In the genomic region with DNA sequence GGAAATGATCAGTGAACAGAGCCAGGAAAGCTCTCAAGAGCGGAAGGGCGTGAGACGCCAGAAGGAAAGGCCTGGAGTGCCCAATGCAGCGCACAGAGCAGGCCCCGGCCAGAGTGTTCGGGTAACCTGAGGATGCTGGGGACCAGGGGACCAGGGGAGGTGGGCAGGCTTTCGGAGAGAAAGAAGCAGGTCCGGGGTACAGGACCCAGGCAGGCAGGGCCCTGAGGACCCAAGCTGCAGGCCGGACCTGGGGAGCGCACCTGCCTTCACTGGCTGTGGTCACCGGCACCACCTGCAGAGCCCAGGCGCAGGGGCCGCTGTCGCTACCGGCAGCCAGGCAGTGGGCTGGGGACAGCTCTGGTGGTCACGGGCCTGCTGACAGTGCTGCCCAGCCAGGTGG, we compare ENCODE assay signal across 2 cellular contexts.
TF ChIP-seq lines count a peak whose summit lies in the region.

No MANE protein-coding gene starts in this region.

TF ChIP-seq in liver, 16 proteins besides CTCF, POLR2A, EP300 and RAD21:
- TF ChIP-seq, protein P1, sequence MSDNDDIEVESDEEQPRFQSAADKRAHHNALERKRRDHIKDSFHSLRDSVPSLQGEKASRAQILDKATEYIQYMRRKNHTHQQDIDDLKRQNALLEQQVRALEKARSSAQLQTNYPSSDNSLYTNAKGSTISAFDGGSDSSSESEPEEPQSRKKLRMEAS (IDR thresholded peaks at IDR 0.05): no peak
- TF ChIP-seq, protein P2, sequence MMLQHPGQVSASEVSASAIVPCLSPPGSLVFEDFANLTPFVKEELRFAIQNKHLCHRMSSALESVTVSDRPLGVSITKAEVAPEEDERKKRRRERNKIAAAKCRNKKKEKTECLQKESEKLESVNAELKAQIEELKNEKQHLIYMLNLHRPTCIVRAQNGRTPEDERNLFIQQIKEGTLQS (IDR thresholded peaks at IDR 0.05): no peak
- TF ChIP-seq GABPA (IDR thresholded peaks at IDR 0.05 in 1 of 2, conservative IDR thresholded peaks at IDR 0.05 in 1 of 2): no peak
- TF ChIP-seq HNF4A (conservative IDR thresholded peaks at IDR 0.05): no peak
- TF ChIP-seq, protein P3, sequence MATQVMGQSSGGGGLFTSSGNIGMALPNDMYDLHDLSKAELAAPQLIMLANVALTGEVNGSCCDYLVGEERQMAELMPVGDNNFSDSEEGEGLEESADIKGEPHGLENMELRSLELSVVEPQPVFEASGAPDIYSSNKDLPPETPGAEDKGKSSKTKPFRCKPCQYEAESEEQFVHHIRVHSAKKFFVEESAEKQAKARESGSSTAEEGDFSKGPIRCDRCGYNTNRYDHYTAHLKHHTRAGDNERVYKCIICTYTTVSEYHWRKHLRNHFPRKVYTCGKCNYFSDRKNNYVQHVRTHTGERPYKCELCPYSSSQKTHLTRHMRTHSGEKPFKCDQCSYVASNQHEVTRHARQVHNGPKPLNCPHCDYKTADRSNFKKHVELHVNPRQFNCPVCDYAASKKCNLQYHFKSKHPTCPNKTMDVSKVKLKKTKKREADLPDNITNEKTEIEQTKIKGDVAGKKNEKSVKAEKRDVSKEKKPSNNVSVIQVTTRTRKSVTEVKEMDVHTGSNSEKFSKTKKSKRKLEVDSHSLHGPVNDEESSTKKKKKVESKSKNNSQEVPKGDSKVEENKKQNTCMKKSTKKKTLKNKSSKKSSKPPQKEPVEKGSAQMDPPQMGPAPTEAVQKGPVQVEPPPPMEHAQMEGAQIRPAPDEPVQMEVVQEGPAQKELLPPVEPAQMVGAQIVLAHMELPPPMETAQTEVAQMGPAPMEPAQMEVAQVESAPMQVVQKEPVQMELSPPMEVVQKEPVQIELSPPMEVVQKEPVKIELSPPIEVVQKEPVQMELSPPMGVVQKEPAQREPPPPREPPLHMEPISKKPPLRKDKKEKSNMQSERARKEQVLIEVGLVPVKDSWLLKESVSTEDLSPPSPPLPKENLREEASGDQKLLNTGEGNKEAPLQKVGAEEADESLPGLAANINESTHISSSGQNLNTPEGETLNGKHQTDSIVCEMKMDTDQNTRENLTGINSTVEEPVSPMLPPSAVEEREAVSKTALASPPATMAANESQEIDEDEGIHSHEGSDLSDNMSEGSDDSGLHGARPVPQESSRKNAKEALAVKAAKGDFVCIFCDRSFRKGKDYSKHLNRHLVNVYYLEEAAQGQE (IDR thresholded peaks at IDR 0.05): no peak
- TF ChIP-seq HNF4G (IDR thresholded peaks at IDR 0.05): no peak
- TF ChIP-seq RXRA (IDR thresholded peaks at IDR 0.05): no peak
- no peak for TF ChIP-seq EGR1 (IDR thresholded peaks at IDR 0.05; ENCODE audit: low read depth in 2 of 2)
- no peak for TF ChIP-seq TAF1 (conservative IDR thresholded peaks at IDR 0.05)
- no peak for TF ChIP-seq FOXA1 (IDR thresholded peaks at IDR 0.05)
- no peak for TF ChIP-seq SP1 (IDR thresholded peaks at IDR 0.05)
- no peak for TF ChIP-seq NR2F2 (IDR thresholded peaks at IDR 0.05)
- no peak for TF ChIP-seq FOXA2 (IDR thresholded peaks at IDR 0.05)
- TF ChIP-seq JUND (IDR thresholded peaks at IDR 0.05): no peak

TF ChIP-seq in HepG2, 621 proteins besides CTCF, POLR2A, EP300 and RAD21:
- TF ChIP-seq KMT2B (CRISPR knock-in tag; IDR thresholded peaks at IDR 0.05) (no peak), ZNF530 (CRISPR knock-in tag; IDR thresholded peaks at IDR 0.05; ENCODE audit: low read depth) (no peak), KLF11 (CRISPR knock-in tag; IDR thresholded peaks at IDR 0.05) (no peak), MTF1 (CRISPR knock-in tag; IDR thresholded peaks at IDR 0.05) (no peak), NFATC3 (CRISPR knock-in tag; IDR thresholded peaks at IDR 0.05) (no peak)
- TF ChIP-seq, protein P4, sequence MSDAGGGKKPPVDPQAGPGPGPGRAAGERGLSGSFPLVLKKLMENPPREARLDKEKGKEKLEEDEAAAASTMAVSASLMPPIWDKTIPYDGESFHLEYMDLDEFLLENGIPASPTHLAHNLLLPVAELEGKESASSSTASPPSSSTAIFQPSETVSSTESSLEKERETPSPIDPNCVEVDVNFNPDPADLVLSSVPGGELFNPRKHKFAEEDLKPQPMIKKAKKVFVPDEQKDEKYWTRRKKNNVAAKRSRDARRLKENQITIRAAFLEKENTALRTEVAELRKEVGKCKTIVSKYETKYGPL (CRISPR knock-in tag; IDR thresholded peaks at IDR 0.05): no peak
